9 cellular contexts compared by ENCODE assay signal in genomic region chr9:95171001-95171400, GRCh38.
A peak's percentile ranks its signal among the peaks of the same experiment; 100 is the strongest.
DNase-seq lines count a peak whose midpoint lies in the region; ATAC-seq and TF ChIP-seq lines count a peak whose summit lies in the region.
"Had no signal": no experiment of that assay in that cellular context is flagged by ENCODE, and none has a peak within 500 bp of the region (broad histone marks: within the 10 kb centered on the region; RNA-seq: fewer than 3 reads in every experiment).

No MANE protein-coding gene starts in this region.

- peak overlapping the region in 1 of 2 experiments; percentile 6; a peak in 1 of 4 replicates for H3K4me3 ChIP-seq in SK-N-SH (ENCODE audit: low read depth in 2 of 2, low read length in 1 of 2)
- no peak overlapping the region for H3K4me3 ChIP-seq in iPS-20b (ENCODE audit: low read length)
- H3K4me3 ChIP-seq: SJCRH30 had no signal

- DNase-seq in EH (ENCODE audit: low read depth) (peak; percentile 66), SK-N-SH (no peak), middle frontal gyrus (ENCODE audit: extremely low spot score, low spot score) (no peak), occipital lobe (lab: John Stamatoyannopoulos, UW) (no peak)

- peaks cover 2 to 15% of the 10 kb centered on the region in 2 experiments for H3K36me3 ChIP-seq in SK-N-SH (replicated peaks in 1 of 2; ENCODE audit: control insufficient read depth in 1 of 2, insufficient read depth in 2 of 2, low read length in 1 of 2)
- H3K36me3 ChIP-seq in iPS-20b (ENCODE audit: insufficient read depth, low read depth, low read length), result no peaks in the 10 kb centered on the region

- CTCF ChIA-PET in SK-N-SH (lab: Yijun Ruan, JAX), result interaction anchor here (0.6 kb wide), 1 partner anchor 9 kb away, joined by 3 read pairs; no protein-coding TSS in a partner anchor

- H3K4me2 ChIP-seq in SK-N-SH, result peak overlapping the region; percentile 26; the same call in 1 of the 2 replicates

- H4K20me1 ChIP-seq in SK-N-SH (ENCODE audit: insufficient read depth), result no peaks in the 10 kb centered on the region

- H3K4me1 ChIP-seq in SK-N-SH (ENCODE audit: control insufficient read depth in 1 of 2, insufficient read depth in 2 of 2, low read depth in 1 of 2, low read length in 1 of 2), result peaks cover 13 to 18% of the 10 kb centered on the region in 2 experiments; a peak in 3 of 4 replicates
- H3K4me1 ChIP-seq in iPS-20b (ENCODE audit: insufficient read depth, low read length), result peaks cover 7% of the 10 kb centered on the region

- POLR2A ChIA-PET in SK-N-SH (lab: Yijun Ruan, JAX), result no interaction called here

- TF ChIP-seq EP300 in SK-N-SH (IDR thresholded peaks at IDR 0.05; ENCODE audit: borderline replicate concordance in 1 of 2, low read depth in 1 of 2, low read length in 1 of 2), result peak in 1 of 2 experiments; percentile 47; a peak in 1 of 4 replicates

- no peak for TF ChIP-seq RAD21 in SK-N-SH (IDR thresholded peaks at IDR 0.05; ENCODE audit: low read length)

- peak overlapping the region; percentile 5; the same call in 1 of the 2 replicates for H2AFZ ChIP-seq in SK-N-SH (ENCODE audit: low read depth)

- H3K79me2 ChIP-seq in SK-N-SH (ENCODE audit: insufficient read depth), result no peaks in the 10 kb centered on the region

- peaks cover 10% of the 10 kb centered on the region for H3F3A ChIP-seq in SK-N-SH (replicated peaks; ENCODE audit: insufficient read depth)

- no peaks in the 10 kb centered on the region for H3K27me3 ChIP-seq in SK-N-SH (ENCODE audit: insufficient read depth)
- H3K27me3 ChIP-seq in iPS-20b (ENCODE audit: insufficient read depth, low read length), result no peaks in the 10 kb centered on the region
- H3K27me3 ChIP-seq: SJCRH30 had no signal

- no peaks in the 10 kb centered on the region for H3K9me2 ChIP-seq in SK-N-SH

- peak overlapping the region; percentile 36 to 64 for H3K27ac ChIP-seq in SK-N-SH (ENCODE audit: low read depth in 2 of 2, low read length in 1 of 2)
- no peak overlapping the region for H3K27ac ChIP-seq in iPS-20b (ENCODE audit: low read length)
- H3K27ac ChIP-seq: SJCRH30 had no signal

- ATAC-seq in HG03565 (IDR thresholded peaks at IDR 0.05; ENCODE audit: unreplicated experiment) (peak; percentile 41), GM18909 (IDR thresholded peaks at IDR 0.05; ENCODE audit: poor library complexity, unreplicated experiment) (no peak), GM19452 (IDR thresholded peaks at IDR 0.05; ENCODE audit: unreplicated experiment) (no peak)

- WGBS in SK-N-SH (ENCODE audit: low lambda C conversion rate), result 19% methylated on average over 4 of the region's 4 CpGs

- H3K9ac ChIP-seq in SK-N-SH, result peak overlapping the region; percentile 4; the same call in 1 of the 2 replicates
- H3K9ac ChIP-seq in iPS-20b (ENCODE audit: low read depth, low read length), result peak overlapping the region; percentile 1; the same call in 1 of the 2 replicates

- H3K9me3 ChIP-seq in SK-N-SH (no peaks in the 10 kb centered on the region), iPS-20b (ENCODE audit: insufficient read depth, low read depth, low read length) (no peaks in the 10 kb centered on the region)
- H3K9me3 ChIP-seq: SJCRH30 had no signal

- TF ChIP-seq CTCF in SK-N-SH (IDR thresholded peaks at IDR 0.05), result no peak

TF ChIP-seq in SK-N-SH, 30 proteins besides CTCF, POLR2A, EP300 and RAD21 (continues in another document):
- TF ChIP-seq TCF12 (IDR thresholded peaks at IDR 0.05) (peak; percentile 62; the same call in 1 of the 2 replicates), USF1 (IDR thresholded peaks at IDR 0.05; ENCODE audit: borderline replicate concordance, low read depth) (no peak), FOXM1 (IDR thresholded peaks at IDR 0.05; ENCODE audit: low read depth) (no peak), ZBTB33 (IDR thresholded peaks at IDR 0.05; ENCODE audit: borderline replicate concordance, low read depth) (no peak), FOXJ3 (CRISPR knock-in tag; IDR thresholded peaks at IDR 0.05) (no peak), ELF1 (IDR thresholded peaks at IDR 0.05) (no peak), SMC3 (IDR thresholded peaks at IDR 0.05; ENCODE audit: low read depth, low read length) (no peak), RFX5 (IDR thresholded peaks at IDR 0.05; ENCODE audit: low read length) (no peak), YY1 (IDR thresholded peaks at IDR 0.05; ENCODE audit: low read depth) (no peak), GATA2 (CRISPR knock-in tag; IDR thresholded peaks at IDR 0.05) (no peak), JUND (IDR thresholded peaks at IDR 0.05) (peak; percentile 17; the same call in 1 of the 2 replicates), RCOR1 (IDR thresholded peaks at IDR 0.05; ENCODE audit: low read length) (no peak), MXI1 (IDR thresholded peaks at IDR 0.05; ENCODE audit: low read depth, low read length) (no peak), NRF1 (IDR thresholded peaks at IDR 0.05; ENCODE audit: low read depth, low read length) (no peak), SIN3A (IDR thresholded peaks at IDR 0.05; ENCODE audit: borderline replicate concordance, low read depth, low read length) (no peak), MEF2A (IDR thresholded peaks at IDR 0.05; ENCODE audit: borderline replicate concordance, low read depth) (peak; percentile 92), POLR2AphosphoS5 (IDR thresholded peaks at IDR 0.05; ENCODE audit: low read depth, low read length) (no peak), TAF1 (IDR thresholded peaks at IDR 0.05; ENCODE audit: borderline replicate concordance, low read depth, low read length) (no peak), EZH2phosphoT487 (IDR thresholded peaks at IDR 0.05; ENCODE audit: borderline replicate concordance, low read depth) (no peak), IRF3 (IDR thresholded peaks at IDR 0.05; ENCODE audit: low read depth, low read length) (no peak), RXRA (IDR thresholded peaks at IDR 0.05; ENCODE audit: borderline replicate concordance, low read depth) (no peak)
- TF ChIP-seq, protein P1, sequence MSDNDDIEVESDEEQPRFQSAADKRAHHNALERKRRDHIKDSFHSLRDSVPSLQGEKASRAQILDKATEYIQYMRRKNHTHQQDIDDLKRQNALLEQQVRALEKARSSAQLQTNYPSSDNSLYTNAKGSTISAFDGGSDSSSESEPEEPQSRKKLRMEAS (IDR thresholded peaks at IDR 0.05; ENCODE audit: low read depth), result peak; percentile 29; the same call in 1 of the 2 replicates
- TF ChIP-seq, protein P2, sequence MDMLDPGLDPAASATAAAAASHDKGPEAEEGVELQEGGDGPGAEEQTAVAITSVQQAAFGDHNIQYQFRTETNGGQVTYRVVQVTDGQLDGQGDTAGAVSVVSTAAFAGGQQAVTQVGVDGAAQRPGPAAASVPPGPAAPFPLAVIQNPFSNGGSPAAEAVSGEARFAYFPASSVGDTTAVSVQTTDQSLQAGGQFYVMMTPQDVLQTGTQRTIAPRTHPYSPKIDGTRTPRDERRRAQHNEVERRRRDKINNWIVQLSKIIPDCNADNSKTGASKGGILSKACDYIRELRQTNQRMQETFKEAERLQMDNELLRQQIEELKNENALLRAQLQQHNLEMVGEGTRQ (IDR thresholded peaks at IDR 0.05; ENCODE audit: borderline replicate concordance, low read depth, low read length), result no peak
